Comparison of ENCODE assay signal across 8 cellular contexts in genomic region chr17:10327640-10328039, GRCh38. TPM values are rescaled to one million over a fixed set of nuclear protein-coding genes. Genes with fewer than 3 reads are reported as not detected.
A peak's percentile ranks its signal among the peaks of the same experiment; 100 is the strongest.
DNase-seq lines count a peak whose midpoint lies in the region; ATAC-seq, FAIRE-seq and TF ChIP-seq lines count a peak whose summit lies in the region.

No MANE protein-coding gene starts in this region.

- POLR2A ChIA-PET in AG04450 (lab: Yijun Ruan, JAX): no interaction called here

- in situ Hi-C loops in brain microvascular endothelial cell (cut with HindIII; ENCODE audit: low pct_ligation_motif_present, low sequenced_read_pairs): no loop called here

- ATAC-seq in GM18511 (IDR thresholded peaks at IDR 0.05; ENCODE audit: unreplicated experiment): peak; percentile 72

- no peaks in the 10 kb centered on the region for H3K27me3 ChIP-seq in AG04450 (ENCODE audit: control insufficient read depth, insufficient read depth, low read length)
- no peaks in the 10 kb centered on the region for H3K27me3 ChIP-seq in brain microvascular endothelial cell (replicated peaks)

- CTCF ChIA-PET in AG04450 (lab: Charles Lee): interaction anchor here (0.5 to 4.7 kb wide), 3 partner anchors 35 to 289 kb away, joined by 4 to 30 read pairs (median 8); no protein-coding TSS in a partner anchor

- no peaks in the 10 kb centered on the region for H3K36me3 ChIP-seq in brain microvascular endothelial cell (replicated peaks)

- H3K4me3 ChIP-seq in AG04450 (ENCODE audit: low read depth, low read length) (no peak overlapping the region), brain microvascular endothelial cell (ENCODE audit: low read depth, low read length) (no peak overlapping the region)

- FAIRE-seq in TTC549 (lab: Jason Lieb, UNC): peak; percentile 3

- H3K27ac ChIP-seq in AG04450 (ENCODE audit: low read depth, low read length) (no peak overlapping the region), brain microvascular endothelial cell (no peak overlapping the region)

- no peak for DNase-seq in AG04450 (ENCODE audit: low read depth, low spot score)
- peak; percentile 45 for DNase-seq in NCI-H1105 (lab: John Stamatoyannopoulos, UW)
- peak; percentile 67 for DNase-seq in brain microvascular endothelial cell
- peak; percentile 85 for DNase-seq in inferior parietal cortex (ENCODE audit: extremely low spot score)
- peak; percentile 84 for DNase-seq in stimulated activated CD4-positive, alpha-beta T cell treated with anti-CD3 and anti-CD28 coated beads, Interleukin-15, amount 100 ng/mL, for 24 hours
- DNase-seq in DMS79 (lab: John Stamatoyannopoulos, UW): no peak

- TF ChIP-seq CTCF in AG04450 (IDR thresholded peaks at IDR 0.05; ENCODE audit: low read depth, low read length) (peak; percentile 72), brain microvascular endothelial cell (IDR thresholded peaks at IDR 0.05; ENCODE audit: low read depth, low read length, missing control alignments) (peak; percentile 85)

- peaks cover 17% of the 10 kb centered on the region for H3K9me3 ChIP-seq in AG04450 (ENCODE audit: control insufficient read depth, insufficient read depth, low read length)

RNA-seq across cellular contexts. Expression of gene MYH13, which starts 45.2 kb away (rescaled TPM):
- not detected in 2 replicates for polyA plus RNA-seq in AG04450 (2011; rRNA removed)
- polyA minus RNA-seq in AG04450 (2011; rRNA and poly(A)+ RNA removed): not detected in 2 replicates

Comparison
In these comparisons a context has a peak if more than half of its experiments do, and no peak if none do; other contexts are left out.
1. DNase-seq: peak in NCI-H1105 (single experiment), brain microvascular endothelial cell (single experiment), inferior parietal cortex (single experiment) and stimulated activated CD4-positive, alpha-beta T cell treated with anti-CD3 and anti-CD28 coated beads, Interleukin-15, amount 100 ng/mL, for 24 hours (single experiment); none in AG04450 (single experiment) and DMS79 (single experiment).